ENCODE assay signal across 30 cellular contexts in the genomic region with DNA sequence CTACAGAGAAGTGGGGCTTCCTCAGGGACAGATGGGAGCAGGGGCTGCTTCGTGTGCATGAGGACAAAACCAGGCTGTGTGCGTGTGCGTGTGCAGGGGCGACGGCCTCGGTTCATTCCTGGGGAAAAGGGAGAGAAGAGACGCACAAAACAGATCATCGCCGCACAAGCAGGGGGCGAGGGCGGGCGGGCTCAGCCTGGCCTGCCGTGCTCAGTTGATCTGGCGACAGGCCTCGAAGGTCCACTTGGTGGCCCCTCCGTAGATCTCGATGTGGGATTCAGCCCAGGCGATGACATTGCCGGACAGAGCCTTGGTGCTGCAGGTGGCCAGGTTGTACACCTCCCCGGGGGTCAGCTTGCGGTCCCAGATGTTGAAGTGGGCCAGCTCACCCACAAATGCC. TPM values are rescaled to one million over a fixed set of nuclear protein-coding genes. Genes with fewer than 3 reads are reported as not detected.
"Had no signal": no experiment of that assay in that cellular context is flagged by ENCODE, and none has a peak within 500 bp of the region (broad histone marks: within the 10 kb centered on the region; RNA-seq: fewer than 3 reads in every experiment).

No MANE protein-coding gene starts in this region.

- DNase-seq: stimulated activated CD4-positive, alpha-beta T cell treated with anti-CD3 and anti-CD28 coated beads, Interleukin-2, amount 100 ng/mL, for 48 hours; stimulated activated CD4-positive, alpha-beta T cell treated with anti-CD3 and anti-CD28 coated beads, Interleukin-4, amount 100 ng/mL, for 1 hour; stimulated activated CD4-positive, alpha-beta T cell treated with anti-CD3 and anti-CD28 coated beads, Interleukin-4, amount 100 ng/mL, for 24 hours; stimulated activated CD4-positive, alpha-beta T cell treated with anti-CD3 and anti-CD28 coated beads, Interleukin-4, amount 100 ng/mL, for 4 hours; stimulated activated CD8-positive, alpha-beta memory T cell treated with anti-CD3 and anti-CD28 coated beads, Interleukin-4, amount 100 ng/mL, for 48 hours; stimulated activated naive B cell treated with anti-CD40 and anti-IgM and Interleukin-4, amounts not matched to agents 10 μg/mL and 1 μg/mL and 100 μg/mL, for 72 hours; stimulated activated naive CD4-positive, alpha-beta T cell; stimulated activated naive CD4-positive, alpha-beta T cell treated with Interleukin-2 at 50 U/mL for 16 hours; stimulated activated naive CD8-positive, alpha-beta T cell treated with anti-CD3 and anti-CD28 coated beads, Interleukin-15, amount 100 ng/mL, for 72 hours; stimulated activated naive CD8-positive, alpha-beta T cell treated with anti-CD3 and anti-CD28 coated beads, Interleukin-15, Interleukin-2, amounts not matched to agents 100 U/mL and 50 U/mL, for 24 hours; stomach; substantia nigra; testis; thyroid gland; tibial artery; transverse colon; trophoblast cell; upper lobe of right lung; uterus had no signal

- H3K27me3 ChIP-seq: testis had no signal

- H3K4me3 Mint-ChIP-seq: stimulated activated effector memory CD8-positive, alpha-beta T cell treated with anti-CD3 and anti-CD28 coated beads, Interleukin-12 subunit alpha, Interleukin-12 subunit beta, amount 100 ng/mL, for 72 hours; stimulated activated memory B cell treated with anti-CD40 and anti-IgM and Interleukin-4, amounts not matched to agents 10 μg/mL and 1 μg/mL and 100 μg/mL, for 72 hours; stimulated activated naive B cell treated with anti-CD40 and anti-IgM and Interleukin-4, amounts not matched to agents 10 μg/mL and 1 μg/mL and 100 μg/mL, for 72 hours; stimulated activated naive CD8-positive, alpha-beta T cell treated with anti-CD3 and anti-CD28 coated beads, Interleukin-15, amount 100 ng/mL, for 72 hours; stimulated activated naive CD8-positive, alpha-beta T cell treated with anti-CD3 and anti-CD28 coated beads, Interleukin-15, Interleukin-2, amounts not matched to agents 100 ng/mL and 50 ng/mL, for 24 hours; type B pancreatic cell had no signal

- H3K36me3 Mint-ChIP-seq: stimulated activated effector memory CD8-positive, alpha-beta T cell treated with anti-CD3 and anti-CD28 coated beads, Interleukin-12 subunit alpha, Interleukin-12 subunit beta, amount 100 ng/mL, for 72 hours; stimulated activated memory B cell treated with anti-CD40 and anti-IgM and Interleukin-4, amounts not matched to agents 10 μg/mL and 1 μg/mL and 100 μg/mL, for 72 hours; stimulated activated naive B cell treated with anti-CD40 and anti-IgM and Interleukin-4, amounts not matched to agents 10 μg/mL and 1 μg/mL and 100 μg/mL, for 72 hours; type B pancreatic cell had no signal

- H3K4me3 ChIP-seq: stomach, suprapubic skin, testis, thoracic aorta, thyroid gland, tibial artery, tibial nerve, transverse colon, upper lobe of left lung, upper lobe of right lung, uterus, vagina had no signal

- H3K27ac ChIP-seq: stomach, suprapubic skin, testis, thoracic aorta, thyroid gland, tibial artery, tibial nerve, transverse colon, upper lobe of left lung, upper lobe of right lung, uterus, vagina had no signal

- H3K9me3 Mint-ChIP-seq: stimulated activated effector memory CD8-positive, alpha-beta T cell treated with anti-CD3 and anti-CD28 coated beads, Interleukin-12 subunit alpha, Interleukin-12 subunit beta, amount 100 ng/mL, for 72 hours; stimulated activated memory B cell treated with anti-CD40 and anti-IgM and Interleukin-4, amounts not matched to agents 10 μg/mL and 1 μg/mL and 100 μg/mL, for 72 hours; stimulated activated naive B cell treated with anti-CD40 and anti-IgM and Interleukin-4, amounts not matched to agents 10 μg/mL and 1 μg/mL and 100 μg/mL, for 72 hours; stimulated activated naive CD8-positive, alpha-beta T cell treated with anti-CD3 and anti-CD28 coated beads, Interleukin-15, amount 100 ng/mL, for 72 hours; stimulated activated naive CD8-positive, alpha-beta T cell treated with anti-CD3 and anti-CD28 coated beads, Interleukin-15, Interleukin-2, amounts not matched to agents 100 ng/mL and 50 ng/mL, for 24 hours; type B pancreatic cell had no signal

- H3K27ac Mint-ChIP-seq: stimulated activated memory B cell treated with anti-CD40 and anti-IgM and Interleukin-4, amounts not matched to agents 10 μg/mL and 1 μg/mL and 100 μg/mL, for 72 hours; stimulated activated naive B cell treated with anti-CD40 and anti-IgM and Interleukin-4, amounts not matched to agents 10 μg/mL and 1 μg/mL and 100 μg/mL, for 72 hours; stimulated activated naive CD8-positive, alpha-beta T cell treated with anti-CD3 and anti-CD28 coated beads, Interleukin-15, amount 100 ng/mL, for 72 hours; stimulated activated naive CD8-positive, alpha-beta T cell treated with anti-CD3 and anti-CD28 coated beads, Interleukin-15, Interleukin-2, amounts not matched to agents 100 ng/mL and 50 ng/mL, for 24 hours; type B pancreatic cell had no signal

- ATAC-seq: stimulated activated effector memory CD8-positive, alpha-beta T cell treated with anti-CD3 and anti-CD28 coated beads, Interleukin-12 subunit alpha, Interleukin-12 subunit beta, amount 100 ng/mL, for 72 hours; stimulated activated memory B cell treated with anti-CD40 and anti-IgM and Interleukin-4, amounts not matched to agents 10 μg/mL and 1 μg/mL and 100 μg/mL, for 72 hours; stimulated activated naive B cell treated with anti-CD40 and anti-IgM and Interleukin-4, amounts not matched to agents 10 μg/mL and 1 μg/mL and 100 μg/mL, for 72 hours; stimulated activated naive CD8-positive, alpha-beta T cell treated with anti-CD3 and anti-CD28 coated beads, Interleukin-15, amount 100 ng/mL, for 72 hours; stimulated activated naive CD8-positive, alpha-beta T cell treated with anti-CD3 and anti-CD28 coated beads, Interleukin-15, Interleukin-2, amounts not matched to agents 100 U/mL and 50 U/mL, for 24 hours; upper lobe of right lung had no signal

- FAIRE-seq: urothelium cell line had no signal

RNA-seq across cellular contexts. Expression of a gene that starts 5.8 kb away (rescaled TPM):
- total RNA-seq: subcutaneous adipose tissue had no signal
